In the genomic region with DNA sequence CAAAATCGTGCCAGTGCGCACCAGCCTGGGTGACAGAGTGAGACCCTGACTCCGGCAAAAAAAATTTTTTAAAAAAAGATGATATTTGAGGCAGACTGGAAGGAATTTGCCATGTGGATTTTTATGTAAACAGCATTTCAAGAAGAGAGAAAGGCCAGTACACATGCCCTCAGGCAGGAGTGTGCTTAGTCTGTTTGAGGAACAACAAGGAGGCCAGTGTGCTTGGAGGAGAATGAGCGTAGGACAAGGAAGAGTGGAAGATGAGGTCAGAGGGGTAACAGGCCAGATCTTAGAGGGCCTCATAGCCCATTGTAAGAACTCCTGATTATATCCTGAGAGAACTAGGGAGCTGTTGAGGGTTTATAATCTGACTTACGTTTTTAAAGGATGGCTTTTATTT, we compare ENCODE assay signal across 24 cellular contexts.
"Had no signal": no experiment of that assay in that cellular context is flagged by ENCODE, and none has a peak within 500 bp of the region (broad histone marks: within the 10 kb centered on the region; RNA-seq: fewer than 3 reads in every experiment).

No MANE protein-coding gene starts in this region.

- H3K4me3 ChIP-seq: Peyer's patch, SK-N-MC had no signal

- H3K27ac ChIP-seq: Peyer's patch, SK-N-MC, VCaP had no signal

- H3K9me3 ChIP-seq: Peyer's patch had no signal

- H3K4me1 ChIP-seq: Peyer's patch had no signal

- H3K4me1 Mint-ChIP-seq: activated naive CD8-positive, alpha-beta T cell treated with anti-CD3 and anti-CD28 coated beads, Interleukin-2, amount 10 ng/mL, durations not matched to agents 7 days and 5 days; T-cell had no signal

- H3K27ac Mint-ChIP-seq: activated CD8-positive, alpha-beta T cell treated with anti-CD3 and anti-CD28 coated beads for 36 hours; activated naive CD8-positive, alpha-beta T cell treated with anti-CD3 and anti-CD28 coated beads, Interleukin-2, amount 10 ng/mL, durations not matched to agents 7 days and 5 days; activated T-cell treated with anti-CD3 and anti-CD28 coated beads, Interleukin-2, amount 50 U/mL, for 72 hours; activated T-helper 2 cell treated with anti-CD3 and anti-CD28 coated beads, Interferon-gamma antibody, Interleukin-2, Interleukin-4, amounts not matched to agents 10 μg/mL and 5 μg/mL and 100 μg/mL, durations not matched to agents 14 hours and 24 hours and 36 hours; T-cell had no signal

- DNase-seq: activated CD4-positive, CD25-positive, alpha-beta regulatory T cell; activated CD8-positive, alpha-beta memory T cell treated with anti-CD3 and anti-CD28 coated beads, Interleukin-2, amount 50 U/mL, for 4 hours; activated CD8-positive, alpha-beta T cell treated with anti-CD3 and anti-CD28 coated beads for 36 hours; activated gamma-delta T cell treated with Interleukin-2 at 50 U/mL for 16 hours; activated naive CD4-positive, alpha-beta T cell treated with anti-CD3 and anti-CD28 coated beads, Interleukin-2, amount 50 U/mL, for 16 hours; activated naive CD8-positive, alpha-beta T cell treated with anti-CD3 and anti-CD28 coated beads, Interleukin-2, amount 10 ng/mL, durations not matched to agents 7 days and 5 days; activated T-cell treated with anti-CD3 and anti-CD28 coated beads, Interleukin-2, amount 50 U/mL, for 72 hours; aorta; central memory CD4-positive, alpha-beta T cell; MM.1S; NCI-H1105; NCI-H1436; NCI-H1694 treated with DMSO at 0.1 percent for 48 hours; NCI-H2081 treated with DMSO at 0.1 percent for 48 hours; NCI-H446; NCI-H524; Peyer's patch; SHP77; T-cell; T-helper 2 cell; T1000 had no signal

- H3K27me3 ChIP-seq: Peyer's patch had no signal

- ATAC-seq: activated CD8-positive, alpha-beta T cell treated with anti-CD3 and anti-CD28 coated beads for 36 hours; activated T-cell treated with anti-CD3 and anti-CD28 coated beads, Interleukin-2, amount 50 U/mL, for 72 hours; T-cell had no signal

- H3K4me3 Mint-ChIP-seq: activated CD8-positive, alpha-beta T cell treated with anti-CD3 and anti-CD28 coated beads for 36 hours; activated naive CD8-positive, alpha-beta T cell treated with anti-CD3 and anti-CD28 coated beads, Interleukin-2, amount 10 ng/mL, durations not matched to agents 7 days and 5 days; activated T-cell treated with anti-CD3 and anti-CD28 coated beads, Interleukin-2, amount 50 U/mL, for 72 hours; T-cell had no signal

- H3K27me3 Mint-ChIP-seq: activated CD8-positive, alpha-beta T cell treated with anti-CD3 and anti-CD28 coated beads for 36 hours; activated naive CD8-positive, alpha-beta T cell treated with anti-CD3 and anti-CD28 coated beads, Interleukin-2, amount 10 ng/mL, durations not matched to agents 7 days and 5 days; T-cell had no signal
